Comparison of ENCODE assay signal across 1 cellular context in genomic region chr9:72911816-72912215, GRCh38.
TF ChIP-seq lines count a peak whose summit lies in the region.

No MANE protein-coding gene starts in this region.

TF ChIP-seq in HepG2, 621 proteins besides CTCF, POLR2A, EP300 and RAD21 (continued from another document):
- no peak for TF ChIP-seq BCL6 (CRISPR knock-in tag; IDR thresholded peaks at IDR 0.05)
TF ChIP-seq in HepG2: peak in this region for 1.
